In the genomic region with DNA sequence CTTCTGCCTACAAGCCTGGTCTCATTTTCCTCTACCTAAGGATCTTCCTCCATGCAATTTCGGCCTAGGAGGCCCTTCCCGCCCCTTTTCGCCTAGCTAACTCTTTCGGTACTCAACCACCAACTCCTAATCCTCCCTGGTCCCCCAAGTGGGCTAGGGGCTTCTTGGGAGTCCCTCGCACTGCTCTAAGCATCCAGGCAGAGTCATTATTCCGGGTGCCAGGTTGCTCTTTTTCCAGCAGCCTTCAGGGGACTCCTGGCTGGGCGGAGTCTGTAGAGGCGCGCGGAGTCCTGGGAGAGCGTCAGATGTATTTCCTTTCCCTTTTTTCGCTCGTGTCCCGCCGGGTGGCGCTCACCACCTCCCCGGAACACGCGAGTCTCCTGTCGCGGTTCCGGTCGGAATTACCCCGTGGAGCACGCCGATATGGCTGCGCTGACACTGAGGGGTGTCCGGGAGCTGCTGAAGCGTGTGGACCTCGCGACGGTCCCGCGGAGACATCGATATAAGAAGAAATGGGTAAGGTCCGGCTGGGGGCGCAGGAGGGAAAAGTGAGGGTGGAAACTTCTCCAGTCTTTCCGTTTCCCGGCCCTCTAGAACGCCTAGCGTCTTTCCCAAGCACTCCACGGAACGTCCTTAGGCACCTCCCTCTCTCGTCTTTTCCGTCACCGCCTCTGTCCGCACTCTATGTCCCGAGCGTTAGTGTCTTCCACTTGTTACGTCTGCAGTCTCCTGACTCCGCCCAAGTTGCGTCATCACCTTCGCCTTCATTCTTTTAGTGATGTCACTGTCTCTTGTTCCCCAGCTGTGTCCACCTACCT, we compare ENCODE assay signal across 8 cellular contexts. TPM values are rescaled to one million over a fixed set of nuclear protein-coding genes. Genes with fewer than 3 reads are reported as not detected.
DNase-seq lines count a peak whose midpoint lies in the region; ATAC-seq and FAIRE-seq lines count a peak whose summit lies in the region.

NSUN4 (plus strand) TSS at position 404 of the 818 bp plus-strand sequence; CDS start at position 424, 20 bp downstream.

- peaks cover 45% of the 10 kb centered on the region for H3K4me1 Mint-ChIP-seq in activated CD4-positive, alpha-beta T cell treated with anti-CD3 and anti-CD28 coated beads, Interleukin-2, amount 10 ng/mL, durations not matched to agents 7 days and 5 days

- peaks cover 38% of the 10 kb centered on the region for H3K36me3 ChIP-seq in BLaER1

- no peaks in the 10 kb centered on the region for H3K9me3 Mint-ChIP-seq in activated CD4-positive, alpha-beta T cell treated with anti-CD3 and anti-CD28 coated beads, Interleukin-2, amount 10 ng/mL, durations not matched to agents 7 days and 5 days

- no peaks in the 10 kb centered on the region for H3K9me3 ChIP-seq in BLaER1

- no peaks in the 10 kb centered on the region for H3K27me3 ChIP-seq in BLaER1

- FAIRE-seq in GM19239 (lab: Jason Lieb, UNC): peak; percentile 99

- POLR2A ChIA-PET in activated CD4-positive, alpha-beta T cell treated with anti-CD3 and anti-CD28 coated beads, Interleukin-2, amount 10 ng/mL, durations not matched to agents 7 days and 5 days (lab: Charles Lee): interaction anchor here (0.5 to 1.4 kb wide), 5 partner anchors 37 to 264 kb away, joined by 3 to 9 read pairs (median 4); partner anchors contain the start of gene MKNK1

- H3K36me3 Mint-ChIP-seq in activated CD4-positive, alpha-beta T cell treated with anti-CD3 and anti-CD28 coated beads, Interleukin-2, amount 10 ng/mL, durations not matched to agents 7 days and 5 days (ENCODE audit: low read depth): peaks cover 11% of the 10 kb centered on the region

- H3K27me3 Mint-ChIP-seq in activated CD4-positive, alpha-beta T cell treated with anti-CD3 and anti-CD28 coated beads, Interleukin-2, amount 10 ng/mL, durations not matched to agents 7 days and 5 days: no peaks in the 10 kb centered on the region

- H3K4me2 ChIP-seq in BLaER1: peak within 1 kb of the TSS; percentile 73

- H3K9ac ChIP-seq in BLaER1: peak within 1 kb of the TSS; percentile 87

- peak within 1 kb of the TSS; percentile 88 for H3K27ac ChIP-seq in BLaER1

- DNase-seq in GM19239 (ENCODE audit: insufficient read length, low spot score) (peak; percentile 51), NCI-H524 treated with DMSO at 0.1 percent for 48 hours (lab: John Stamatoyannopoulos, UW) (peak; percentile 65), cortex of kidney (lab: John Stamatoyannopoulos, UW) (peak; percentile 51), left kidney (ENCODE audit: low read depth, low spot score) (peak; percentile 99)
- DNase-seq in activated CD4-positive, alpha-beta T cell treated with anti-CD3 and anti-CD28 coated beads, Interleukin-2, amount 10 ng/mL, durations not matched to agents 7 days and 5 days: peak; percentile 89
- DNase-seq in stimulated activated CD4-positive, alpha-beta T cell treated with anti-CD3 and anti-CD28 coated beads, Interleukin-2, amount 100 ng/mL, for 24 hours: peak; percentile 86 to 87

- peaks cover 43% of the 10 kb centered on the region for H4K20me1 ChIP-seq in BLaER1

- ATAC-seq in HG03457 (IDR thresholded peaks at IDR 0.05; ENCODE audit: unreplicated experiment): peak; percentile 71

- CTCF ChIA-PET in activated CD4-positive, alpha-beta T cell treated with anti-CD3 and anti-CD28 coated beads, Interleukin-2, amount 10 ng/mL, durations not matched to agents 7 days and 5 days (lab: Charles Lee): interaction anchor here (0.5 to 3.0 kb wide), 20 partner anchors 8 to 1846 kb away, joined by 3 to 16 read pairs (median 4); partner anchors contain the start of genes LRRC41 and UQCRH

- H3K27ac Mint-ChIP-seq in activated CD4-positive, alpha-beta T cell treated with anti-CD3 and anti-CD28 coated beads, Interleukin-2, amount 10 ng/mL, durations not matched to agents 7 days and 5 days: peak within 1 kb of the TSS; percentile 99

- peaks cover 44% of the 10 kb centered on the region for H3K4me1 ChIP-seq in BLaER1

- H3K4me3 Mint-ChIP-seq in activated CD4-positive, alpha-beta T cell treated with anti-CD3 and anti-CD28 coated beads, Interleukin-2, amount 10 ng/mL, durations not matched to agents 7 days and 5 days: peak within 1 kb of the TSS; percentile 100

- peak within 1 kb of the TSS; percentile 76 for H3K4me3 ChIP-seq in BLaER1

RNA-seq across cellular contexts. Expression of gene NSUN4, which starts in this region (rescaled TPM):
- total RNA-seq in activated CD4-positive, alpha-beta T cell treated with anti-CD3 and anti-CD28 coated beads, Interleukin-2, amount 10 ng/mL, durations not matched to agents 7 days and 5 days: 10 to 100 TPM; 22.2 to 22.3 TPM

Comparison
In these comparisons a context has a peak if more than half of its experiments do, and no peak if none do; other contexts are left out.
1. Peak in every context shown above with its lines: DNase-seq, ATAC-seq, H3K4me3 ChIP-seq and H3K27ac ChIP-seq.